ENCODE assay signal across 17 cellular contexts in genomic region chr2:109137616-109138015, GRCh38. TPM values are rescaled to one million over a fixed set of nuclear protein-coding genes. Genes with fewer than 3 reads are reported as not detected.
A peak's percentile ranks its signal among the peaks of the same experiment; 100 is the strongest.
DNase-seq lines count a peak whose midpoint lies in the region; ATAC-seq, FAIRE-seq and TF ChIP-seq lines count a peak whose summit lies in the region.
"Had no signal": no experiment of that assay in that cellular context is flagged by ENCODE, and none has a peak within 500 bp of the region (broad histone marks: within the 10 kb centered on the region; RNA-seq: fewer than 3 reads in every experiment).

No MANE protein-coding gene starts in this region.

- no peak overlapping the region; the same call in 1 of the 2 replicates for H3K9ac ChIP-seq in BLaER1

- DNase-seq in D341Med (ENCODE audit: low spot score) (peak; percentile 43), NCI-H82 (lab: John Stamatoyannopoulos, UW) (peak; percentile 97), bronchial epithelial cell (ENCODE audit: low read depth) (no peak)
- no peak for DNase-seq in activated CD4-positive, alpha-beta T cell treated with anti-CD3 and anti-CD28 coated beads for 36 hours
- DNase-seq in naive thymus-derived CD8-positive, alpha-beta T cell: no peak
- no peak for DNase-seq in stimulated activated naive CD8-positive, alpha-beta T cell treated with anti-CD3 and anti-CD28 coated beads, Interleukin-15, Interleukin-2, amounts not matched to agents 100 U/mL and 50 U/mL, for 24 hours
- DNase-seq: ACHN; Caco-2; CD8-positive, alpha-beta T cell; DMS 273 treated with DMSO at 0.1 percent for 48 hours; HCEC 1CT; HFFc6 had no signal

- H3K36me3 ChIP-seq in BLaER1: no peaks in the 10 kb centered on the region
- H3K36me3 ChIP-seq in bronchial epithelial cell (ENCODE audit: control insufficient read depth, insufficient read depth, low read length): no peaks in the 10 kb centered on the region

- H3K9me3 Mint-ChIP-seq in activated CD4-positive, alpha-beta T cell treated with anti-CD3 and anti-CD28 coated beads for 36 hours (ENCODE audit: low read depth): no peaks in the 10 kb centered on the region
- no peaks in the 10 kb centered on the region for H3K9me3 Mint-ChIP-seq in naive thymus-derived CD8-positive, alpha-beta T cell
- H3K9me3 Mint-ChIP-seq: CD8-positive, alpha-beta T cell; HFFc6 had no signal

- H3K9me3 ChIP-seq in BLaER1: no peaks in the 10 kb centered on the region
- H3K9me3 ChIP-seq: Caco-2 had no signal

- H3K4me3 Mint-ChIP-seq in activated CD4-positive, alpha-beta T cell treated with anti-CD3 and anti-CD28 coated beads for 36 hours: no peak overlapping the region
- H3K4me3 Mint-ChIP-seq in naive thymus-derived CD8-positive, alpha-beta T cell: no peak overlapping the region
- H3K4me3 Mint-ChIP-seq: CD8-positive, alpha-beta T cell; HFFc6 had no signal

- no peak overlapping the region for H3K4me3 ChIP-seq in BLaER1
- H3K4me3 ChIP-seq in bronchial epithelial cell (ENCODE audit: low read depth, low read length): no peak overlapping the region

- H3K27me3 ChIP-seq in BLaER1 (no peaks in the 10 kb centered on the region), bronchial epithelial cell (ENCODE audit: control insufficient read depth, insufficient read depth, low read length) (peaks cover 13% of the 10 kb centered on the region)

- H3K4me1 Mint-ChIP-seq in activated CD4-positive, alpha-beta T cell treated with anti-CD3 and anti-CD28 coated beads for 36 hours: peaks cover 25% of the 10 kb centered on the region
- H3K4me1 Mint-ChIP-seq in naive thymus-derived CD8-positive, alpha-beta T cell: peaks cover 43 to 71% (median 59%) of the 10 kb centered on the region in 4 donors

- TF ChIP-seq CTCF in bronchial epithelial cell (IDR thresholded peaks at IDR 0.05; ENCODE audit: insufficient read depth, low read length, severe bottlenecking): no peak

- H3K4me2 ChIP-seq in BLaER1: peak overlapping the region; percentile 99

- peak overlapping the region; percentile 32 for H3K27ac ChIP-seq in BLaER1
- H3K27ac ChIP-seq: C4-2B had no signal

- ATAC-seq in activated CD4-positive, alpha-beta T cell treated with anti-CD3 and anti-CD28 coated beads for 36 hours: no peak
- ATAC-seq in naive thymus-derived CD8-positive, alpha-beta T cell: no peak
- no peak for ATAC-seq in HG03280 (IDR thresholded peaks at IDR 0.05; ENCODE audit: unreplicated experiment)
- ATAC-seq in stimulated activated naive CD8-positive, alpha-beta T cell treated with anti-CD3 and anti-CD28 coated beads, Interleukin-15, Interleukin-2, amounts not matched to agents 100 U/mL and 50 U/mL, for 24 hours: no peak
- ATAC-seq: CD8-positive, alpha-beta T cell; HepG2 had no signal

- CTCF ChIA-PET in activated CD4-positive, alpha-beta T cell treated with anti-CD3 and anti-CD28 coated beads for 36 hours (lab: Charles Lee): no interaction called here

- peaks cover 100% of the 10 kb centered on the region for H3K4me1 ChIP-seq in BLaER1
- H3K4me1 ChIP-seq: Caco-2 had no signal

- FAIRE-seq in bronchial epithelial cell (lab: Jason Lieb, UNC): peak; percentile 43
- FAIRE-seq: HepG2, HTR-8/SVneo had no signal

- POLR2A ChIA-PET in activated CD4-positive, alpha-beta T cell treated with anti-CD3 and anti-CD28 coated beads for 36 hours (lab: Charles Lee): no interaction called here
- POLR2A ChIA-PET in naive thymus-derived CD8-positive, alpha-beta T cell (lab: Charles Lee): no interaction called here

- intact Hi-C loops in activated CD4-positive, alpha-beta T cell treated with anti-CD3 and anti-CD28 coated beads for 36 hours (cut with DNase I, micrococcal nuclease): no loop called here

- no peaks in the 10 kb centered on the region for H3K36me3 Mint-ChIP-seq in activated CD4-positive, alpha-beta T cell treated with anti-CD3 and anti-CD28 coated beads for 36 hours (ENCODE audit: low read depth)
- peaks cover 0 to 2% (median 0%) of the 10 kb centered on the region in 3 donors for H3K36me3 Mint-ChIP-seq in naive thymus-derived CD8-positive, alpha-beta T cell
- H3K36me3 Mint-ChIP-seq: CD8-positive, alpha-beta T cell had no signal

- H3K27me3 Mint-ChIP-seq in activated CD4-positive, alpha-beta T cell treated with anti-CD3 and anti-CD28 coated beads for 36 hours: peaks cover 19% of the 10 kb centered on the region
- H3K27me3 Mint-ChIP-seq in naive thymus-derived CD8-positive, alpha-beta T cell: peaks cover 0 to 1% (median 0%) of the 10 kb centered on the region in 5 donors

- no peak overlapping the region for H3K27ac Mint-ChIP-seq in activated CD4-positive, alpha-beta T cell treated with anti-CD3 and anti-CD28 coated beads for 36 hours
- H3K27ac Mint-ChIP-seq in naive thymus-derived CD8-positive, alpha-beta T cell: peak overlapping the region in 1 of 10 donors; percentile 36
- H3K27ac Mint-ChIP-seq: CD8-positive, alpha-beta T cell; HFFc6 had no signal

- H4K20me1 ChIP-seq in BLaER1: peaks cover 84% of the 10 kb centered on the region

RNA-seq across cellular contexts. Expression of gene SH3RF3, which starts 8.6 kb away (rescaled TPM):
- total RNA-seq in bronchial epithelial cell: under 0.01 and 0.51 TPM in 2 replicates
- 1 to 10 TPM; 1.4 TPM for total RNA-seq in activated CD4-positive, alpha-beta T cell treated with anti-CD3 and anti-CD28 coated beads for 36 hours
- total RNA-seq in naive thymus-derived CD8-positive, alpha-beta T cell: 10 to 100 TPM; 14.9 to 15.1 TPM
- 1 to 10 TPM in 2 of 3 donors, under 1 TPM in 1; 0.39 to 4.4 (median 1.4) TPM for polyA plus RNA-seq in naive thymus-derived CD8-positive, alpha-beta T cell
- polyA plus RNA-seq: HepG2 had no signal

Comparison
In these comparisons a context has a peak if more than half of its experiments do, and no peak if none do; other contexts are left out.
1. DNase-seq: peak in D341Med (single experiment) and NCI-H82 (single experiment); none in bronchial epithelial cell (single experiment), activated CD4-positive, alpha-beta T cell treated with anti-CD3 and anti-CD28 coated beads for 36 hours (single experiment), naive thymus-derived CD8-positive, alpha-beta T cell (0 of 10) and stimulated activated naive CD8-positive, alpha-beta T cell treated with anti-CD3 and anti-CD28 coated beads, Interleukin-15, Interleukin-2, amounts not matched to agents 100 U/mL and 50 U/mL, for 24 hours (single experiment).
2. RNA of gene SH3RF3, which starts 8.6 kb away (total RNA-seq): 14.9 to 15.1 TPM in naive thymus-derived CD8-positive, alpha-beta T cell; 1.4 TPM in activated CD4-positive, alpha-beta T cell treated with anti-CD3 and anti-CD28 coated beads for 36 hours and under 0.01 to 0.51 TPM in bronchial epithelial cell; every median in the first group is over 4 times any median in the second.